ENCODE assay signal across 1 cellular context in the genomic region with DNA sequence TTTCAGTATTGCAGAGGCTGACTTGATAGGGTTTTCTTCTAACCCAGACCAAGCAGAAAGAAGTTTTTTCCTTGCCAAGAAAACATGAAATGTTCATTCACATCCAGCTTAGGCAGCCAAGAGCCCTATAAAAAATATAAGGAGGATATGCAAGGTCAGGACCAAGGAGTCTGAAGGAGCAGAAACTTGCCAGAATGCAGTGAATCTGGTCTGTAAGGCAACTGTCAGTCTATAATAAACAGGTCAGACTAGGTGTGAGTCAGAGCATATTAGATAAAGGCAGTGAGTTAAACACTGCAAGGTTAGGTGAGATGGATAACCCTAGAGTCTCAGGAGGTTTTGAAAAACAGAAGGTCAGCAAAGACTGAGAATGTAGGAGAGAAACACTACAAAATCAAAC.
TF ChIP-seq lines count a peak whose summit lies in the region.

No MANE protein-coding gene starts in this region.

TF ChIP-seq in GM23338, 12 proteins besides CTCF, POLR2A, EP300 and RAD21 (continued from another document):
- TF ChIP-seq, protein P1, sequence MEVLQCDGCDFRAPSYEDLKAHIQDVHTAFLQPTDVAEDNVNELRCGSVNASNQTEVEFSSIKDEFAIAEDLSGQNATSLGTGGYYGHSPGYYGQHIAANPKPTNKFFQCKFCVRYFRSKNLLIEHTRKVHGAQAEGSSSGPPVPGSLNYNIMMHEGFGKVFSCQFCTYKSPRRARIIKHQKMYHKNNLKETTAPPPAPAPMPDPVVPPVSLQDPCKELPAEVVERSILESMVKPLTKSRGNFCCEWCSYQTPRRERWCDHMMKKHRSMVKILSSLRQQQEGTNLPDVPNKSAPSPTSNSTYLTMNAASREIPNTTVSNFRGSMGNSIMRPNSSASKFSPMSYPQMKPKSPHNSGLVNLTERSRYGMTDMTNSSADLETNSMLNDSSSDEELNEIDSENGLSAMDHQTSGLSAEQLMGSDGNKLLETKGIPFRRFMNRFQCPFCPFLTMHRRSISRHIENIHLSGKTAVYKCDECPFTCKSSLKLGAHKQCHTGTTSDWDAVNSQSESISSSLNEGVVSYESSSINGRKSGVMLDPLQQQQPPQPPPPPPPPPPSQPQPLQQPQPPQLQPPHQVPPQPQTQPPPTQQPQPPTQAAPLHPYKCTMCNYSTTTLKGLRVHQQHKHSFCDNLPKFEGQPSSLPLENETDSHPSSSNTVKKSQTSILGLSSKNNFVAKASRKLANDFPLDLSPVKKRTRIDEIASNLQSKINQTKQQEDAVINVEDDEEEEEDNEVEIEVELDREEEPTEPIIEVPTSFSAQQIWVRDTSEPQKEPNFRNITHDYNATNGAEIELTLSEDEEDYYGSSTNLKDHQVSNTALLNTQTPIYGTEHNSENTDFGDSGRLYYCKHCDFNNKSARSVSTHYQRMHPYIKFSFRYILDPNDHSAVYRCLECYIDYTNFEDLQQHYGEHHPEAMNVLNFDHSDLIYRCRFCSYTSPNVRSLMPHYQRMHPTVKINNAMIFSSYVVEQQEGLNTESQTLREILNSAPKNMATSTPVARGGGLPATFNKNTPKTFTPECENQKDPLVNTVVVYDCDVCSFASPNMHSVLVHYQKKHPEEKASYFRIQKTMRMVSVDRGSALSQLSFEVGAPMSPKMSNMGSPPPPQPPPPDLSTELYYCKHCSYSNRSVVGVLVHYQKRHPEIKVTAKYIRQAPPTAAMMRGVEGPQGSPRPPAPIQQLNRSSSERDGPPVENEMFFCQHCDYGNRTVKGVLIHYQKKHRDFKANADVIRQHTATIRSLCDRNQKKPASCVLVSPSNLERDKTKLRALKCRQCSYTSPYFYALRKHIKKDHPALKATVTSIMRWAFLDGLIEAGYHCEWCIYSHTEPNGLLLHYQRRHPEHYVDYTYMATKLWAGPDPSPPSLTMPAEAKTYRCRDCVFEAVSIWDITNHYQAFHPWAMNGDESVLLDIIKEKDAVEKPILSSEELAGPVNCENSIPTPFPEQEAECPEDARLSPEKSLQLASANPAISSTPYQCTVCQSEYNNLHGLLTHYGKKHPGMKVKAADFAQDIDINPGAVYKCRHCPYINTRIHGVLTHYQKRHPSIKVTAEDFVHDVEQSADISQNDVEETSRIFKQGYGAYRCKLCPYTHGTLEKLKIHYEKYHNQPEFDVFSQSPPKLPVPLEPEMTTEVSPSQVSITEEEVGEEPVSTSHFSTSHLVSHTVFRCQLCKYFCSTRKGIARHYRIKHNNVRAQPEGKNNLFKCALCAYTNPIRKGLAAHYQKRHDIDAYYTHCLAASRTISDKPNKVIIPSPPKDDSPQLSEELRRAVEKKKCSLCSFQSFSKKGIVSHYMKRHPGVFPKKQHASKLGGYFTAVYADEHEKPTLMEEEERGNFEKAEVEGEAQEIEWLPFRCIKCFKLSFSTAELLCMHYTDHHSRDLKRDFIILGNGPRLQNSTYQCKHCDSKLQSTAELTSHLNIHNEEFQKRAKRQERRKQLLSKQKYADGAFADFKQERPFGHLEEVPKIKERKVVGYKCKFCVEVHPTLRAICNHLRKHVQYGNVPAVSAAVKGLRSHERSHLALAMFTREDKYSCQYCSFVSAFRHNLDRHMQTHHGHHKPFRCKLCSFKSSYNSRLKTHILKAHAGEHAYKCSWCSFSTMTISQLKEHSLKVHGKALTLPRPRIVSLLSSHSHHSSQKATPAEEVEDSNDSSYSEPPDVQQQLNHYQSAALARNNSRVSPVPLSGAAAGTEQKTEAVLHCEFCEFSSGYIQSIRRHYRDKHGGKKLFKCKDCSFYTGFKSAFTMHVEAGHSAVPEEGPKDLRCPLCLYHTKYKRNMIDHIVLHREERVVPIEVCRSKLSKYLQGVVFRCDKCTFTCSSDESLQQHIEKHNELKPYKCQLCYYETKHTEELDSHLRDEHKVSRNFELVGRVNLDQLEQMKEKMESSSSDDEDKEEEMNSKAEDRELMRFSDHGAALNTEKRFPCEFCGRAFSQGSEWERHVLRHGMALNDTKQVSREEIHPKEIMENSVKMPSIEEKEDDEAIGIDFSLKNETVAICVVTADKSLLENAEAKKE (CRISPR knock-in tag; IDR thresholded peaks at IDR 0.05), result no peak
